ENCODE assay signal across 9 cellular contexts in genomic region chr7:151233804-151234203, GRCh38. TPM values are rescaled to one million over a fixed set of nuclear protein-coding genes. Genes with fewer than 3 reads are reported as not detected.
DNase-seq lines count a peak whose midpoint lies in the region; ATAC-seq, FAIRE-seq and TF ChIP-seq lines count a peak whose summit lies in the region.
"Had no signal": no experiment of that assay in that cellular context is flagged by ENCODE, and none has a peak within 500 bp of the region (broad histone marks: within the 10 kb centered on the region; RNA-seq: fewer than 3 reads in every experiment).

No MANE protein-coding gene starts in this region.

- H3K9me3 Mint-ChIP-seq in brain (no peaks in the 10 kb centered on the region), mesothelial cell of epicardium (no peaks in the 10 kb centered on the region)

- H3K27me3 Mint-ChIP-seq in brain (peaks cover 9% of the 10 kb centered on the region), mesothelial cell of epicardium (ENCODE audit: low read depth) (no peaks in the 10 kb centered on the region)

- FAIRE-seq in A549 (lab: Jason Lieb, UNC): no peak
- no peak for FAIRE-seq in HTR-8/SVneo (lab: Jason Lieb, UNC)

- CTCF ChIA-PET in A549 (lab: Yijun Ruan, JAX): interaction anchor here (0.9 to 6.5 kb wide), 6 partner anchors 11 to 123 kb away, joined by 3 to 69 read pairs (median 4); no protein-coding TSS in a partner anchor
- CTCF ChIA-PET in GM10248 (lab: Yijun Ruan, JAX): interaction anchor here (6.6 kb wide), 1 partner anchor 12 kb away, joined by 78 read pairs; the partner anchor contains the start of gene SMARCD3

- no peak for TF ChIP-seq RAD21 in A549 (conservative IDR thresholded peaks at IDR 0.05 in 1 of 2, IDR thresholded peaks at IDR 0.05 in 1 of 2)

- H3K27ac ChIP-seq in A549: no peak overlapping the region; a peak in 1 of 6 replicates

- H3K36me3 Mint-ChIP-seq in brain (peaks cover 13% of the 10 kb centered on the region), mesothelial cell of epicardium (peaks cover 2% of the 10 kb centered on the region)

- H3K4me2 ChIP-seq in A549: peak overlapping the region; percentile 91

- no peak for TF ChIP-seq CTCF in A549 (IDR thresholded peaks at IDR 0.05)
- TF ChIP-seq CTCF in HFF-Myc (IDR thresholded peaks at IDR 0.05; ENCODE audit: low read depth, low read length, missing control alignments): no peak
- no peak for TF ChIP-seq CTCF in brain (conservative IDR thresholded peaks at IDR 0.05)
- TF ChIP-seq CTCF in mesothelial cell of epicardium (IDR thresholded peaks at IDR 0.05; ENCODE audit: unreplicated experiment): no peak
- no peak for TF ChIP-seq CTCF in GM10248 (IDR thresholded peaks at IDR 0.05; ENCODE audit: control extremely low read depth, extremely low read depth, low read depth, missing control alignments)

- no peak for TF ChIP-seq POLR2A in A549 (IDR thresholded peaks at IDR 0.05; ENCODE audit: low read length)

- H3K4me3 ChIP-seq in A549: peak overlapping the region; percentile 78
- peak overlapping the region; percentile 99 for H3K4me3 ChIP-seq in HFF-Myc (replicated peaks; ENCODE audit: low read depth, low read length)

- ATAC-seq in A549: no peak

- no peak for DNase-seq in A549 (ENCODE audit: low read depth in 1 of 2, low spot score in 1 of 2)
- DNase-seq in HFF-Myc (ENCODE audit: extremely low read depth, low read depth): no peak
- no peak for DNase-seq in mesothelial cell of epicardium (ENCODE audit: low spot score in 2 of 2, unreplicated experiment in 2 of 2)
- DNase-seq in GM10248 (ENCODE audit: extremely low spot score): no peak
- no peak for DNase-seq in HTR-8/SVneo (ENCODE audit: insufficient read length, low spot score)
- no peak for DNase-seq in NK-92 treated with Interleukin-12 subunit alpha and Interleukin-12 subunit beta, amount 100 ng/mL, for 24 hours (lab: John Stamatoyannopoulos, UW)
- DNase-seq in hepatic stellate cell (ENCODE audit: low spot score): no peak
- DNase-seq: Right ventricle myocardium superior had no signal

- no peaks in the 10 kb centered on the region for H3K9me3 ChIP-seq in A549

- no peak for TF ChIP-seq EP300 in A549 (IDR thresholded peaks at IDR 0.05)

- H3K27ac Mint-ChIP-seq in brain (peak overlapping the region; percentile 99 to 100 (median 99)), mesothelial cell of epicardium (peak overlapping the region; percentile 91)

- WGBS in A549 (ENCODE audit: missing lambda C conversion rate): 85% methylated on average over 9 of the region's 9 CpGs

- POLR2A ChIA-PET in A549 (lab: Yijun Ruan, JAX) (no interaction called here), GM10248 (lab: Yijun Ruan, JAX) (interaction anchor here (2.5 kb wide), 1 partner anchor 9 kb away, joined by 13 read pairs; no protein-coding TSS in a partner anchor)

- H3K4me1 Mint-ChIP-seq in brain: peaks cover 41% of the 10 kb centered on the region
- H3K4me1 Mint-ChIP-seq in mesothelial cell of epicardium: peaks cover 23% of the 10 kb centered on the region

- peaks cover 19% of the 10 kb centered on the region; the same call in 2 of the 3 replicates for H3K4me1 ChIP-seq in A549

- H3K4me3 Mint-ChIP-seq in brain: peak overlapping the region; percentile 98 to 100 (median 99)
- peak overlapping the region; percentile 98 for H3K4me3 Mint-ChIP-seq in mesothelial cell of epicardium

TF ChIP-seq in A549, 52 proteins besides CTCF, POLR2A, EP300 and RAD21:
- no peak for TF ChIP-seq ZFP36 (IDR thresholded peaks at IDR 0.05; ENCODE audit: borderline replicate concordance, partially characterized antibody)
- no peak for TF ChIP-seq CHD4 (IDR thresholded peaks at IDR 0.05; ENCODE audit: borderline replicate concordance)
- no peak for TF ChIP-seq TFCP2L1 (CRISPR knock-in tag; IDR thresholded peaks at IDR 0.05)
- TF ChIP-seq PBX3 (IDR thresholded peaks at IDR 0.05): no peak
- no peak for TF ChIP-seq KDM1A (IDR thresholded peaks at IDR 0.05; ENCODE audit: low read depth)
- TF ChIP-seq RCOR1 (IDR thresholded peaks at IDR 0.05; ENCODE audit: low read depth, low read length): no peak
- TF ChIP-seq BHLHE40 (IDR thresholded peaks at IDR 0.05; ENCODE audit: low read depth, low read length): no peak
- no peak for TF ChIP-seq HDAC2 (IDR thresholded peaks at IDR 0.05)

RNA-seq across cellular contexts. Expression of gene CHPF2, which starts 1.5 kb away (rescaled TPM):
- polyA plus RNA-seq in A549 (2011; rRNA removed) (14.9 and 17.2 TPM in 2 replicates), A549 (2017; fragmentation: RNase III; extraction: RNeasy Plus Mini Kit Qiagen cat#74134 plus additional on column Dnase treatment) (24.7 to 29.6 TPM (median 28.0 TPM) in 3 replicates), brain (ENCODE audit: insufficient read depth, low read depth, low replicate concordance) (15.7 TPM)
- polyA plus RNA-seq in A549 (2012; cell fraction: cytosol; rRNA removed): 22.6 and 34.6 TPM in 2 replicates
- polyA plus RNA-seq in A549 (2012; cell fraction: nucleus; rRNA removed): 62.9 and 75.7 TPM in 2 replicates
- 16.7 and 27.0 TPM in 2 replicates for polyA minus RNA-seq in A549 (2011; rRNA and poly(A)+ RNA removed)
- 55.1 to 56.5 TPM (median 56.2 TPM) in 3 replicates for total RNA-seq in mesothelial cell of epicardium

RNA-seq across cellular contexts. Expression of gene ABCF2, which starts 6.8 kb away (rescaled TPM):
- polyA plus RNA-seq in A549 (2011; rRNA removed): 47.8 and 53.8 TPM in 2 replicates
- polyA plus RNA-seq in A549 (2012; cell fraction: cytosol; rRNA removed): 59.3 and 63.3 TPM in 2 replicates
- 70.5 and 71.8 TPM in 2 replicates for polyA plus RNA-seq in A549 (2012; cell fraction: nucleus; rRNA removed)
- polyA plus RNA-seq in A549 (2017; fragmentation: RNase III; extraction: RNeasy Plus Mini Kit Qiagen cat#74134 plus additional on column Dnase treatment): 69.1 to 76.3 TPM (median 70.9 TPM) in 3 replicates
- 61.8 and 67.2 TPM in 2 replicates for polyA minus RNA-seq in A549 (2011; rRNA and poly(A)+ RNA removed)
- polyA plus RNA-seq in brain (ENCODE audit: insufficient read depth, low read depth, low replicate concordance): 38.1 TPM
- 44.9 to 46.2 TPM (median 45.6 TPM) in 3 replicates for total RNA-seq in mesothelial cell of epicardium

RNA-seq across cellular contexts. Expression of gene SMARCD3, which starts 14.7 kb away (rescaled TPM):
- polyA plus RNA-seq in A549 (2011; rRNA removed) (12.5 and 14.5 TPM in 2 replicates), A549 (2017; fragmentation: RNase III; extraction: RNeasy Plus Mini Kit Qiagen cat#74134 plus additional on column Dnase treatment) (10.6 to 11.9 TPM (median 11.6 TPM) in 3 replicates), brain (ENCODE audit: insufficient read depth, low read depth, low replicate concordance) (42.2 TPM)
- polyA plus RNA-seq in A549 (2012; cell fraction: cytosol; rRNA removed): 10.9 and 14.3 TPM in 2 replicates
- 48.7 and 61.4 TPM in 2 replicates for polyA plus RNA-seq in A549 (2012; cell fraction: nucleus; rRNA removed)
- polyA minus RNA-seq in A549 (2011; rRNA and poly(A)+ RNA removed): 13.0 and 15.2 TPM in 2 replicates
- total RNA-seq in mesothelial cell of epicardium: 114 to 119 TPM (median 116 TPM) in 3 replicates

RNA-seq across cellular contexts. Expression of gene H2BK1, which starts 23.5 kb away (rescaled TPM):
- polyA plus RNA-seq in A549 (2011; rRNA removed): not detected in 2 replicates
- not detected in 2 replicates for polyA plus RNA-seq in A549 (2012; cell fraction: cytosol; rRNA removed)
- polyA plus RNA-seq in A549 (2012; cell fraction: nucleus; rRNA removed): not detected in 2 replicates
- polyA plus RNA-seq in A549 (2017; fragmentation: RNase III; extraction: RNeasy Plus Mini Kit Qiagen cat#74134 plus additional on column Dnase treatment): not detected in 3 replicates
- polyA minus RNA-seq in A549 (2011; rRNA and poly(A)+ RNA removed): not detected in 2 replicates
- polyA plus RNA-seq in brain (ENCODE audit: insufficient read depth, low read depth, low replicate concordance): not detected
- total RNA-seq in mesothelial cell of epicardium: not detected in 3 replicates
- total RNA-seq: Right ventricle myocardium superior had no signal

RNA-seq across cellular contexts. Expression of gene ASB10, which starts 46.8 kb away (rescaled TPM):
- polyA plus RNA-seq in A549 (2011; rRNA removed): not detected in 2 replicates
- not detected in 2 replicates for polyA plus RNA-seq in A549 (2012; cell fraction: cytosol; rRNA removed)
- polyA plus RNA-seq in A549 (2012; cell fraction: nucleus; rRNA removed): not detected in 2 replicates
- polyA plus RNA-seq in A549 (2017; fragmentation: RNase III; extraction: RNeasy Plus Mini Kit Qiagen cat#74134 plus additional on column Dnase treatment): not detected in 3 replicates
- polyA minus RNA-seq in A549 (2011; rRNA and poly(A)+ RNA removed): not detected in 2 replicates
- not detected for polyA plus RNA-seq in brain (ENCODE audit: insufficient read depth, low read depth, low replicate concordance)
- total RNA-seq in mesothelial cell of epicardium: not detected in 3 replicates
